14 cellular contexts compared by ENCODE assay signal in genomic region chr16:67460168-67460567, GRCh38. TPM values are rescaled to one million over a fixed set of nuclear protein-coding genes. Genes with fewer than 3 reads are reported as not detected.
DNase-seq lines count a peak whose midpoint lies in the region; ATAC-seq and TF ChIP-seq lines count a peak whose summit lies in the region.
"Had no signal": no experiment of that assay in that cellular context is flagged by ENCODE, and none has a peak within 500 bp of the region (broad histone marks: within the 10 kb centered on the region; RNA-seq: fewer than 3 reads in every experiment).

No MANE protein-coding gene starts in this region.

- H3K4me3 Mint-ChIP-seq in glutamatergic neuron (ENCODE audit: unreplicated experiment) (no peak overlapping the region), osteocyte (ENCODE audit: unreplicated experiment) (no peak overlapping the region)
- H3K4me3 Mint-ChIP-seq: activated CD4-positive, alpha-beta T cell treated with anti-CD3 and anti-CD28 coated beads, Interleukin-2, amount 10 ng/mL, durations not matched to agents 7 days and 5 days had no signal

- H3K36me3 Mint-ChIP-seq in glutamatergic neuron (ENCODE audit: unreplicated experiment) (no peaks in the 10 kb centered on the region), osteocyte (ENCODE audit: unreplicated experiment) (no peaks in the 10 kb centered on the region)

- TF ChIP-seq CTCF in glutamatergic neuron (IDR thresholded peaks at IDR 0.05; ENCODE audit: partially characterized antibody, unreplicated experiment) = no peak
- no peak for TF ChIP-seq CTCF in osteocyte (IDR thresholded peaks at IDR 0.05)
- no peak for TF ChIP-seq CTCF in vagina (IDR thresholded peaks at IDR 0.05)
- TF ChIP-seq CTCF in foreskin keratinocyte (conservative IDR thresholded peaks at IDR 0.05) = no peak

- TF ChIP-seq POLR2A in vagina (IDR thresholded peaks at IDR 0.05) = no peak

- H3K27ac ChIP-seq in vagina = peak overlapping the region; percentile 81
- no peak overlapping the region for H3K27ac ChIP-seq in foreskin keratinocyte
- H3K27ac ChIP-seq: PC-9 had no signal

- peaks cover 99% of the 10 kb centered on the region for H3K4me1 ChIP-seq in vagina
- peaks cover 5% of the 10 kb centered on the region for H3K4me1 ChIP-seq in foreskin keratinocyte

- DNase-seq in Right ventricle myocardium inferior (ENCODE audit: missing footprints) (peak; percentile 59), left cardiac atrium (no peak), glutamatergic neuron (no peak), osteocyte (ENCODE audit: extremely low spot score, unreplicated experiment) (no peak), vagina (ENCODE audit: extremely low spot score in 2 of 2) (no peak), foreskin keratinocyte (no peak), NCI-H1694 treated with DMSO at 0.1 percent for 48 hours (lab: John Stamatoyannopoulos, UW) (no peak)
- DNase-seq: activated CD4-positive, alpha-beta T cell treated with anti-CD3 and anti-CD28 coated beads, Interleukin-2, amount 10 ng/mL, durations not matched to agents 7 days and 5 days; NCI-H1105 treated with DMSO at 0.1 percent for 48 hours; PC-9; T-helper 1 cell had no signal

- no peaks in the 10 kb centered on the region for H3K36me3 ChIP-seq in vagina

- H3K9me3 ChIP-seq in vagina = no peaks in the 10 kb centered on the region

- H3K27ac Mint-ChIP-seq in glutamatergic neuron (ENCODE audit: unreplicated experiment) = peak overlapping the region; percentile 29
- peak overlapping the region; percentile 88 for H3K27ac Mint-ChIP-seq in osteocyte (ENCODE audit: unreplicated experiment)
- H3K27ac Mint-ChIP-seq: activated CD4-positive, alpha-beta T cell treated with anti-CD3 and anti-CD28 coated beads, Interleukin-2, amount 10 ng/mL, durations not matched to agents 7 days and 5 days had no signal

- intact Hi-C loops in Right ventricle myocardium inferior (cut with DNase I) = no loop called here
- intact Hi-C loops in left cardiac atrium (cut with DNase I) = no loop called here
- intact Hi-C loops in vagina (cut with DNase I) = no loop called here

- ATAC-seq in Right ventricle myocardium inferior (peak; percentile 29), left cardiac atrium (no peak), foreskin keratinocyte (no peak), HG03175 (IDR thresholded peaks at IDR 0.05; ENCODE audit: unreplicated experiment) (no peak)

- H3K4me3 ChIP-seq in vagina = no peak overlapping the region
- H3K4me3 ChIP-seq: PC-9 had no signal

- H3K9me3 Mint-ChIP-seq in glutamatergic neuron (ENCODE audit: unreplicated experiment) (peaks cover 5% of the 10 kb centered on the region), osteocyte (ENCODE audit: unreplicated experiment) (no peaks in the 10 kb centered on the region)
- H3K9me3 Mint-ChIP-seq: activated CD4-positive, alpha-beta T cell treated with anti-CD3 and anti-CD28 coated beads, Interleukin-2, amount 10 ng/mL, durations not matched to agents 7 days and 5 days had no signal

- H3K27me3 Mint-ChIP-seq in glutamatergic neuron (ENCODE audit: unreplicated experiment) (peaks cover 3% of the 10 kb centered on the region), osteocyte (ENCODE audit: unreplicated experiment) (no peaks in the 10 kb centered on the region)
- H3K27me3 Mint-ChIP-seq: activated CD4-positive, alpha-beta T cell treated with anti-CD3 and anti-CD28 coated beads, Interleukin-2, amount 10 ng/mL, durations not matched to agents 7 days and 5 days had no signal

- H3K27me3 ChIP-seq in vagina (no peaks in the 10 kb centered on the region), foreskin keratinocyte (no peaks in the 10 kb centered on the region)

- H3K4me1 Mint-ChIP-seq in glutamatergic neuron (ENCODE audit: low read depth, unreplicated experiment) (peaks cover 34% of the 10 kb centered on the region), osteocyte (ENCODE audit: unreplicated experiment) (peaks cover 70% of the 10 kb centered on the region)

RNA-seq across cellular contexts. Expression of gene ATP6V0D1, which starts 20.8 kb away (rescaled TPM):
- 67.7 TPM for total RNA-seq in Right ventricle myocardium inferior
- 10 to 100 TPM; 66.9 to 71.3 TPM for total RNA-seq in left cardiac atrium
- total RNA-seq in glutamatergic neuron (ENCODE audit: unreplicated experiment) = 111 TPM
- 112 and 116 TPM in 2 replicates for total RNA-seq in osteocyte
- total RNA-seq in vagina = 110 TPM
- 97.7 and 102 TPM in 2 replicates for total RNA-seq in foreskin keratinocyte
- polyA plus RNA-seq in foreskin keratinocyte = 114 and 119 TPM in 2 replicates

RNA-seq across cellular contexts. Expression of gene AGRP, which starts 23.2 kb away (rescaled TPM):
- total RNA-seq in Right ventricle myocardium inferior (not detected), left cardiac atrium (not detected), glutamatergic neuron (ENCODE audit: unreplicated experiment) (not detected), osteocyte (not detected in 2 replicates), vagina (not detected), foreskin keratinocyte (not detected in 2 replicates)
- not detected in 2 replicates for polyA plus RNA-seq in foreskin keratinocyte
- total RNA-seq: A673; activated CD4-positive, alpha-beta T cell treated with anti-CD3 and anti-CD28 coated beads, Interleukin-2, amount 10 ng/mL, durations not matched to agents 7 days and 5 days; PC-9; renal cortical epithelial cell had no signal

RNA-seq across cellular contexts. Expression of gene HSD11B2, which starts 29.2 kb away (rescaled TPM):
- 0.81 TPM for total RNA-seq in Right ventricle myocardium inferior
- 1 to 10 TPM in 1 of 2 donors, not detected in 1; 1.6 TPM for total RNA-seq in left cardiac atrium
- total RNA-seq in glutamatergic neuron (ENCODE audit: unreplicated experiment) = 6.0 TPM
- total RNA-seq in osteocyte = 0.40 and 0.68 TPM in 2 replicates
- total RNA-seq in vagina = 30.2 TPM
- total RNA-seq in foreskin keratinocyte = 0.78 and 1.1 TPM in 2 replicates
- polyA plus RNA-seq in foreskin keratinocyte = 1.3 and 1.5 TPM in 2 replicates
- total RNA-seq: activated CD4-positive, alpha-beta T cell treated with anti-CD3 and anti-CD28 coated beads, Interleukin-2, amount 10 ng/mL, durations not matched to agents 7 days and 5 days had no signal

RNA-seq across cellular contexts. Expression of gene ZDHHC1, which starts 43.9 kb away (rescaled TPM):
- 2.9 TPM for total RNA-seq in Right ventricle myocardium inferior
- 1 to 10 TPM; 4.6 to 6.8 TPM for total RNA-seq in left cardiac atrium
- 4.6 TPM for total RNA-seq in glutamatergic neuron (ENCODE audit: unreplicated experiment)
- total RNA-seq in osteocyte = 13.5 and 15.4 TPM in 2 replicates
- 22.3 TPM for total RNA-seq in vagina
- total RNA-seq in foreskin keratinocyte = 3.3 and 3.6 TPM in 2 replicates
- 3.2 and 3.9 TPM in 2 replicates for polyA plus RNA-seq in foreskin keratinocyte
